Comparison of ENCODE assay signal across 14 cellular contexts in the genomic region with DNA sequence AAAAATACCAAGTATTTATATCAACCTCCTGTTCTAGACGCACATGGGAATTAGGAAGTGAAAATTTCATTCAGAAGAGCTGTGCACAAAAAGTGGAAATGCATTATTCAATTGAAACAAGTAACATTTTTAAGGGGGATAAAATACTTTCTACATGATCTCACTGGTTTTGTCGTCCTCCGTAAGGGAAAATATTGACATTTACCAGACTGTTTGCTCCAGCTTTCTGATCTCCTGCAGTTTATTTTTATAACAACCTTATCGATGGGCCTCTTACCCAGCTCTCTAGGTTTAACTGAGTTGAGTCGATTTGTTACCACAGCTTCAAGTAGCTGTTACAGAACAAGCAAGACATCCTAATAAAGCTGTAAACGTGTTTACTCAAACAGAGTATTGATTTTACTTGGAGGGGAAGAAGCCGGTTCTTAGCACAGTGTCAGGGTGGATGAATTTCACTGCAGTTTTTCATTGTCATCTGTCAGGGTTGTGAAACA.
DNase-seq lines count a peak whose midpoint lies in the region; ATAC-seq and TF ChIP-seq lines count a peak whose summit lies in the region.
"Had no signal": no experiment of that assay in that cellular context is flagged by ENCODE, and none has a peak within 500 bp of the region (broad histone marks: within the 10 kb centered on the region; RNA-seq: fewer than 3 reads in every experiment).

No MANE protein-coding gene starts in this region.

- intact Hi-C loops in heart left ventricle (cut with DNase I) = no loop called here
- intact Hi-C loops in Right ventricle myocardium inferior (cut with DNase I) = no loop called here

- no peak overlapping the region for H3K27ac Mint-ChIP-seq in activated naive CD8-positive, alpha-beta T cell treated with anti-CD3 and anti-CD28 coated beads for 36 hours
- H3K27ac Mint-ChIP-seq: activated T-cell treated with anti-CD3 and anti-CD28 coated beads, Interleukin-2, amount 50 U/mL, for 24 hours had no signal

- peak; percentile 30 to 81 (median 68) for ATAC-seq in heart left ventricle
- ATAC-seq in Right ventricle myocardium inferior = no peak
- ATAC-seq in HG02642 (IDR thresholded peaks at IDR 0.05; ENCODE audit: poor library complexity, unreplicated experiment) = no peak
- ATAC-seq in SK-N-SH treated with all-trans-retinoic acid at 6 μM for 48 hours = no peak
- ATAC-seq: HCT116; stimulated activated naive CD8-positive, alpha-beta T cell treated with anti-CD3 and anti-CD28 coated beads, Interleukin-15, amount 100 ng/mL, for 72 hours had no signal

- peaks cover 10% of the 10 kb centered on the region for H3K36me3 Mint-ChIP-seq in activated naive CD8-positive, alpha-beta T cell treated with anti-CD3 and anti-CD28 coated beads for 36 hours

- H3K9me3 Mint-ChIP-seq in activated naive CD8-positive, alpha-beta T cell treated with anti-CD3 and anti-CD28 coated beads for 36 hours = no peaks in the 10 kb centered on the region
- H3K9me3 Mint-ChIP-seq: activated T-cell treated with anti-CD3 and anti-CD28 coated beads, Interleukin-2, amount 50 U/mL, for 24 hours; stimulated activated naive CD8-positive, alpha-beta T cell treated with anti-CD3 and anti-CD28 coated beads, Interleukin-15, amount 100 ng/mL, for 72 hours had no signal

- TF ChIP-seq POLR2A in heart left ventricle (IDR thresholded peaks at IDR 0.05) = no peak

- no peaks in the 10 kb centered on the region for H3K27me3 ChIP-seq in heart left ventricle
- H3K27me3 ChIP-seq: brain microvascular endothelial cell, neutrophil had no signal

- H3K4me3 Mint-ChIP-seq in activated naive CD8-positive, alpha-beta T cell treated with anti-CD3 and anti-CD28 coated beads for 36 hours = no peak overlapping the region
- H3K4me3 Mint-ChIP-seq: activated T-cell treated with anti-CD3 and anti-CD28 coated beads, Interleukin-2, amount 50 U/mL, for 24 hours; stimulated activated naive CD8-positive, alpha-beta T cell treated with anti-CD3 and anti-CD28 coated beads, Interleukin-15, amount 100 ng/mL, for 72 hours had no signal

- 23 to 27% (median 26%) methylated on average over 7 of the region's 7 CpGs for WGBS in heart left ventricle, 4 donors

- peak overlapping the region in 1 of 12 donors; percentile 21 for H3K27ac ChIP-seq in heart left ventricle
- H3K27ac ChIP-seq: brain microvascular endothelial cell, neutrophil had no signal

- no peaks in the 10 kb centered on the region for H3K9me3 ChIP-seq in heart left ventricle
- H3K9me3 ChIP-seq: neutrophil had no signal

- H3K36me3 ChIP-seq in heart left ventricle = no peaks in the 10 kb centered on the region
- H3K36me3 ChIP-seq: brain microvascular endothelial cell had no signal

- no peak overlapping the region for H3K4me3 ChIP-seq in heart left ventricle
- H3K4me3 ChIP-seq in fibroblast of the aortic adventitia (ENCODE audit: low read depth, low read length) = no peak overlapping the region

- DNase-seq in heart left ventricle = no peak
- no peak for DNase-seq in Right ventricle myocardium inferior (ENCODE audit: missing footprints)
- peak; percentile 94 for DNase-seq in NCI-H510A treated with DMSO at 0.1 percent for 48 hours (lab: John Stamatoyannopoulos, UW)
- peak; percentile 9 for DNase-seq in fibroblast of the aortic adventitia (ENCODE audit: low read depth)
- no peak for DNase-seq in activated naive CD8-positive, alpha-beta T cell treated with anti-CD3 and anti-CD28 coated beads for 36 hours
- no peak for DNase-seq in NCI-H69 (lab: John Stamatoyannopoulos, UW)
- DNase-seq: activated T-cell treated with anti-CD3 and anti-CD28 coated beads, Interleukin-2, amount 50 U/mL, for 24 hours; brain microvascular endothelial cell; erythroblast; stimulated activated naive CD8-positive, alpha-beta T cell treated with anti-CD3 and anti-CD28 coated beads, Interleukin-15, amount 100 ng/mL, for 72 hours had no signal

- peaks cover 0 to 13% (median 3%) of the 10 kb centered on the region in 12 donors for H3K4me1 ChIP-seq in heart left ventricle

- H3K27me3 Mint-ChIP-seq in activated naive CD8-positive, alpha-beta T cell treated with anti-CD3 and anti-CD28 coated beads for 36 hours = no peaks in the 10 kb centered on the region
- H3K27me3 Mint-ChIP-seq: activated T-cell treated with anti-CD3 and anti-CD28 coated beads, Interleukin-2, amount 50 U/mL, for 24 hours; stimulated activated naive CD8-positive, alpha-beta T cell treated with anti-CD3 and anti-CD28 coated beads, Interleukin-15, amount 100 ng/mL, for 72 hours had no signal

- peaks cover 5% of the 10 kb centered on the region for H3K4me1 Mint-ChIP-seq in activated naive CD8-positive, alpha-beta T cell treated with anti-CD3 and anti-CD28 coated beads for 36 hours

- no peak for TF ChIP-seq CTCF in heart left ventricle (IDR thresholded peaks at IDR 0.05)
- TF ChIP-seq CTCF in fibroblast of the aortic adventitia (IDR thresholded peaks at IDR 0.05; ENCODE audit: insufficient read depth, low read length) = no peak

TF ChIP-seq in SK-N-SH treated with all-trans-retinoic acid at 6 μM for 48 hours, 23 proteins besides CTCF, POLR2A, EP300 and RAD21:
- TF ChIP-seq, protein P1, sequence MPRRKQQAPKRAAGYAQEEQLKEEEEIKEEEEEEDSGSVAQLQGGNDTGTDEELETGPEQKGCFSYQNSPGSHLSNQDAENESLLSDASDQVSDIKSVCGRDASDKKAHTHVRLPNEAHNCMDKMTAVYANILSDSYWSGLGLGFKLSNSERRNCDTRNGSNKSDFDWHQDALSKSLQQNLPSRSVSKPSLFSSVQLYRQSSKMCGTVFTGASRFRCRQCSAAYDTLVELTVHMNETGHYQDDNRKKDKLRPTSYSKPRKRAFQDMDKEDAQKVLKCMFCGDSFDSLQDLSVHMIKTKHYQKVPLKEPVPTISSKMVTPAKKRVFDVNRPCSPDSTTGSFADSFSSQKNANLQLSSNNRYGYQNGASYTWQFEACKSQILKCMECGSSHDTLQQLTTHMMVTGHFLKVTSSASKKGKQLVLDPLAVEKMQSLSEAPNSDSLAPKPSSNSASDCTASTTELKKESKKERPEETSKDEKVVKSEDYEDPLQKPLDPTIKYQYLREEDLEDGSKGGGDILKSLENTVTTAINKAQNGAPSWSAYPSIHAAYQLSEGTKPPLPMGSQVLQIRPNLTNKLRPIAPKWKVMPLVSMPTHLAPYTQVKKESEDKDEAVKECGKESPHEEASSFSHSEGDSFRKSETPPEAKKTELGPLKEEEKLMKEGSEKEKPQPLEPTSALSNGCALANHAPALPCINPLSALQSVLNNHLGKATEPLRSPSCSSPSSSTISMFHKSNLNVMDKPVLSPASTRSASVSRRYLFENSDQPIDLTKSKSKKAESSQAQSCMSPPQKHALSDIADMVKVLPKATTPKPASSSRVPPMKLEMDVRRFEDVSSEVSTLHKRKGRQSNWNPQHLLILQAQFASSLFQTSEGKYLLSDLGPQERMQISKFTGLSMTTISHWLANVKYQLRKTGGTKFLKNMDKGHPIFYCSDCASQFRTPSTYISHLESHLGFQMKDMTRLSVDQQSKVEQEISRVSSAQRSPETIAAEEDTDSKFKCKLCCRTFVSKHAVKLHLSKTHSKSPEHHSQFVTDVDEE (CRISPR knock-in tag; IDR thresholded peaks at IDR 0.05) = no peak
- TF ChIP-seq PPARA (CRISPR knock-in tag; IDR thresholded peaks at IDR 0.05; ENCODE audit: borderline replicate concordance) (no peak), ZNF70 (CRISPR knock-in tag; IDR thresholded peaks at IDR 0.05) (no peak), GLIS3 (CRISPR knock-in tag; IDR thresholded peaks at IDR 0.05) (no peak), ZFP3 (CRISPR knock-in tag; IDR thresholded peaks at IDR 0.05) (no peak), OSR1 (CRISPR knock-in tag; IDR thresholded peaks at IDR 0.05) (no peak), ESRRG (CRISPR knock-in tag; IDR thresholded peaks at IDR 0.05) (no peak), PATZ1 (CRISPR knock-in tag; IDR thresholded peaks at IDR 0.05; ENCODE audit: borderline replicate concordance) (no peak), ZC3H10 (CRISPR knock-in tag; IDR thresholded peaks at IDR 0.05) (no peak), TCF4 (CRISPR knock-in tag; IDR thresholded peaks at IDR 0.05; ENCODE audit: borderline replicate concordance) (no peak), ZNF565 (CRISPR knock-in tag; conservative IDR thresholded peaks at IDR 0.05; ENCODE audit: low read depth) (no peak), BACH2 (CRISPR knock-in tag; IDR thresholded peaks at IDR 0.05; ENCODE audit: borderline replicate concordance) (no peak), ARNTL (CRISPR knock-in tag; IDR thresholded peaks at IDR 0.05; ENCODE audit: borderline replicate concordance, low read depth) (no peak), ISL1 (CRISPR knock-in tag; IDR thresholded peaks at IDR 0.05) (no peak)
- TF ChIP-seq, protein P2, sequence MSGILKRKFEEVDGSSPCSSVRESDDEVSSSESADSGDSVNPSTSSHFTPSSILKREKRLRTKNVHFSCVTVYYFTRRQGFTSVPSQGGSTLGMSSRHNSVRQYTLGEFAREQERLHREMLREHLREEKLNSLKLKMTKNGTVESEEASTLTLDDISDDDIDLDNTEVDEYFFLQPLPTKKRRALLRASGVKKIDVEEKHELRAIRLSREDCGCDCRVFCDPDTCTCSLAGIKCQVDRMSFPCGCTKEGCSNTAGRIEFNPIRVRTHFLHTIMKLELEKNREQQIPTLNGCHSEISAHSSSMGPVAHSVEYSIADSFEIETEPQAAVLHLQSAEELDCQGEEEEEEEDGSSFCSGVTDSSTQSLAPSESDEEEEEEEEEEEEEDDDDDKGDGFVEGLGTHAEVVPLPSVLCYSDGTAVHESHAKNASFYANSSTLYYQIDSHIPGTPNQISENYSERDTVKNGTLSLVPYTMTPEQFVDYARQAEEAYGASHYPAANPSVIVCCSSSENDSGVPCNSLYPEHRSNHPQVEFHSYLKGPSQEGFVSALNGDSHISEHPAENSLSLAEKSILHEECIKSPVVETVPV (CRISPR knock-in tag; IDR thresholded peaks at IDR 0.05) = no peak

Comparison
In these comparisons a context has a peak if more than half of its experiments do, and no peak if none do; other contexts are left out.
1. ATAC-seq: peak in heart left ventricle (4 of 4); none in Right ventricle myocardium inferior (single experiment), HG02642 (single experiment) and SK-N-SH treated with all-trans-retinoic acid at 6 μM for 48 hours (single experiment).
2. DNase-seq: peak in NCI-H510A treated with DMSO at 0.1 percent for 48 hours (single experiment) and fibroblast of the aortic adventitia (single experiment); none in heart left ventricle (0 of 5), Right ventricle myocardium inferior (single experiment), activated naive CD8-positive, alpha-beta T cell treated with anti-CD3 and anti-CD28 coated beads for 36 hours (single experiment) and NCI-H69 (single experiment).